Comparison of ENCODE assay signal across 8 cellular contexts in the genomic region with DNA sequence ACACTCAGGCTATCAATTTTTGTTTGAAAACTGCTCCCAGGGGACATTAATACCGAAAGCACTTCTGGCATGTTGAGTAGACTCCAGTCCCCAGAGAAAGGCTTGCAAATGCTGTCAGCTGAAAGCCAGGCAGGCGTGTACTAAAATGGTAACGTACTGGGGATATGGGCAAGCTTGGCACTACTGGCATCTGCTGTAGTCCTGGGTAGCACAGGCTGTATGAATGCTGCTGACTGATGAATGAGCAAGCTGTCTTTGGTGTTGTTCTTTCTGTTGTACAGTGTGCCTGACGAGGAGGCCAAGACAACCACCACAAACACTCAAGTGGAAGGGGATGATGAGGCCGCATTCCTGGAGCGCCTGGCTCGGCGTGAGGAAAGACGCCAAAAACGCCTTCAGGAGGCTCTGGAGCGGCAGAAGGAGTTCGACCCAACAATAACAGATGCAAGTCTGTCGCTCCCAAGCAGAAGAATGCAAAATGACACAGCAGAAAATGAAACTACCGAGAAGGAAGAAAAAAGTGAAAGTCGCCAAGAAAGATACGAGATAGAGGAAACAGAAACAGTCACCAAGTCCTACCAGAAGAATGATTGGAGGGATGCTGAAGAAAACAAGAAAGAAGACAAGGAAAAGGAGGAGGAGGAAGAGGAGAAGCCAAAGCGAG. TPM values are rescaled to one million over a fixed set of nuclear protein-coding genes. Genes with fewer than 3 reads are reported as not detected.
DNase-seq lines count a peak whose midpoint lies in the region; ATAC-seq and TF ChIP-seq lines count a peak whose summit lies in the region.

No MANE protein-coding gene starts in this region.

- H3K9me3 Mint-ChIP-seq in CD8-positive, alpha-beta memory T cell, result peaks cover 0 to 2% (median 0%) of the 10 kb centered on the region in 5 donors
- H3K9me3 Mint-ChIP-seq in activated B cell treated with CpG ODN at 0.5 μM for 24 hours, result peaks cover 2% of the 10 kb centered on the region

- CTCF ChIA-PET in CD8-positive, alpha-beta memory T cell (lab: Charles Lee), result interaction anchor here (1.1 kb wide), 1 partner anchor 9 kb away, joined by 3 read pairs; no protein-coding TSS in a partner anchor
- CTCF ChIA-PET in activated B cell treated with CpG ODN at 0.5 μM for 24 hours (lab: Charles Lee), result interaction anchor here (1.4 kb wide), 1 partner anchor 10 kb away, joined by 4 read pairs; no protein-coding TSS in a partner anchor

- intact Hi-C loops in activated B cell treated with CpG ODN at 0.5 μM for 24 hours (cut with micrococcal nuclease), result loop anchor here (10.0 kb wide), 1 partner anchor 168 kb away; no protein-coding TSS in a partner anchor

- no peaks in the 10 kb centered on the region for H3K9me3 ChIP-seq in CD8-positive, alpha-beta memory T cell (ENCODE audit: low read length)
- peaks cover 0 to 5% of the 10 kb centered on the region in 2 donors for H3K9me3 ChIP-seq in lung (ENCODE audit: control insufficient read depth in 2 of 2, insufficient read depth in 1 of 2, low read length in 1 of 2)

- peak; percentile 63 for ATAC-seq in GM21390 (IDR thresholded peaks at IDR 0.05; ENCODE audit: unreplicated experiment)
- peak; percentile 95 for ATAC-seq in activated B cell treated with CpG ODN at 0.5 μM for 24 hours (ENCODE audit: low read depth)
- ATAC-seq in lung (ENCODE audit: insufficient read depth, low FRiP score), result no peak
- no peak for ATAC-seq in GM19397 (IDR thresholded peaks at IDR 0.05; ENCODE audit: unreplicated experiment)
- ATAC-seq in HG03108 (IDR thresholded peaks at IDR 0.05; ENCODE audit: unreplicated experiment), result no peak

- H3K27me3 ChIP-seq in CD8-positive, alpha-beta memory T cell (ENCODE audit: insufficient read depth, low read length, poor library complexity, severe bottlenecking), result no peaks in the 10 kb centered on the region
- no peaks in the 10 kb centered on the region for H3K27me3 ChIP-seq in lung (ENCODE audit: control insufficient read depth, insufficient read depth)

- H3K36me3 Mint-ChIP-seq in CD8-positive, alpha-beta memory T cell, result no peaks in the 10 kb centered on the region
- no peaks in the 10 kb centered on the region for H3K36me3 Mint-ChIP-seq in activated B cell treated with CpG ODN at 0.5 μM for 24 hours (ENCODE audit: low read depth)

- 71 to 82% methylated on average over 17 of the region's 17 CpGs for whole genome bisulfite sequencing in lung, 2 donors

- H3K36me3 ChIP-seq in CD8-positive, alpha-beta memory T cell (ENCODE audit: insufficient read depth, low read length), result no peaks in the 10 kb centered on the region
- peaks cover 7 to 26% of the 10 kb centered on the region in 2 donors for H3K36me3 ChIP-seq in lung (ENCODE audit: control insufficient read depth in 2 of 2, insufficient read depth in 2 of 2, low read length in 2 of 2)

- H3K4me1 ChIP-seq in CD8-positive, alpha-beta memory T cell (ENCODE audit: insufficient read depth, low read length), result no peaks in the 10 kb centered on the region
- H3K4me1 ChIP-seq in lung (ENCODE audit: control insufficient read depth in 2 of 2, insufficient read depth in 2 of 2, low read length in 2 of 2), result peaks cover 0 to 10% of the 10 kb centered on the region in 2 donors

- POLR2A ChIA-PET in CD8-positive, alpha-beta memory T cell (lab: Charles Lee), result no interaction called here
- POLR2A ChIA-PET in activated B cell treated with CpG ODN at 0.5 μM for 24 hours (lab: Charles Lee), result interaction anchor here (0.9 kb wide), 1 partner anchor 54 kb away, joined by 3 read pairs; the partner anchor contains the start of gene AGBL3

- H3K4me1 Mint-ChIP-seq in CD8-positive, alpha-beta memory T cell, result peaks cover 3 to 7% (median 5%) of the 10 kb centered on the region in 3 donors
- H3K4me1 Mint-ChIP-seq in activated B cell treated with CpG ODN at 0.5 μM for 24 hours, result peaks cover 23% of the 10 kb centered on the region

- H3K27ac Mint-ChIP-seq in CD8-positive, alpha-beta memory T cell, result peak overlapping the region in 3 of 8 donors; percentile 7 to 37 (median 35)
- H3K27ac Mint-ChIP-seq in activated B cell treated with CpG ODN at 0.5 μM for 24 hours, result peak overlapping the region; percentile 78

- H3K27ac ChIP-seq in CD8-positive, alpha-beta memory T cell (ENCODE audit: low read depth, low read length), result no peak overlapping the region
- peak overlapping the region; percentile 15 to 24 for H3K27ac ChIP-seq in lung (ENCODE audit: low read depth in 1 of 2, low read length in 1 of 2)

- DNase-seq in CD8-positive, alpha-beta memory T cell, result no peak
- no peak for DNase-seq in activated B cell treated with CpG ODN at 0.5 μM for 24 hours
- no peak for DNase-seq in lung (ENCODE audit: low spot score)
- no peak for DNase-seq in NCI-H1436 treated with DMSO at 0.1 percent for 48 hours (lab: John Stamatoyannopoulos, UW)
- DNase-seq in mesenteric fat pad (ENCODE audit: low spot score), result no peak

- H3K27me3 Mint-ChIP-seq in CD8-positive, alpha-beta memory T cell, result peaks cover 9 to 16% of the 10 kb centered on the region in 2 donors
- H3K27me3 Mint-ChIP-seq in activated B cell treated with CpG ODN at 0.5 μM for 24 hours, result no peaks in the 10 kb centered on the region

- no peak for TF ChIP-seq CTCF in activated B cell treated with CpG ODN at 0.5 μM for 24 hours (IDR thresholded peaks at IDR 0.05)
- no peak for TF ChIP-seq CTCF in lung (IDR thresholded peaks at IDR 0.05; ENCODE audit: control extremely low read depth, extremely low read depth)

- peak overlapping the region in 4 of 7 donors; percentile 9 to 80 (median 46) for H3K4me3 Mint-ChIP-seq in CD8-positive, alpha-beta memory T cell
- H3K4me3 Mint-ChIP-seq in activated B cell treated with CpG ODN at 0.5 μM for 24 hours, result peak overlapping the region; percentile 72

- H3K4me3 ChIP-seq in CD8-positive, alpha-beta memory T cell (ENCODE audit: low read length), result no peak overlapping the region
- H3K4me3 ChIP-seq in lung, result no peak overlapping the region

RNA-seq across cellular contexts. Expression of gene AGBL3, which starts 53.5 kb away (rescaled TPM):
- 1 to 10 TPM; 2.5 to 3.2 TPM for total RNA-seq in CD8-positive, alpha-beta memory T cell
- polyA plus RNA-seq in CD8-positive, alpha-beta memory T cell, result 0.10 TPM
- total RNA-seq in activated B cell treated with CpG ODN at 0.5 μM for 24 hours, result 6.1 and 9.6 TPM in 2 replicates
- 1 to 10 TPM; 3.6 to 5.2 TPM for total RNA-seq in lung
- 1 to 10 TPM; 1.3 to 2.0 TPM for polyA plus RNA-seq in lung
- 2.6 TPM for total RNA-seq in mesenteric fat pad

Comparison
In these comparisons a context has a peak if more than half of its experiments do, and no peak if none do; other contexts are left out.
1. ATAC-seq: peak in GM21390 (single experiment) and activated B cell treated with CpG ODN at 0.5 μM for 24 hours (single experiment); none in lung (single experiment), GM19397 (single experiment) and HG03108 (single experiment).